In the genomic region with DNA sequence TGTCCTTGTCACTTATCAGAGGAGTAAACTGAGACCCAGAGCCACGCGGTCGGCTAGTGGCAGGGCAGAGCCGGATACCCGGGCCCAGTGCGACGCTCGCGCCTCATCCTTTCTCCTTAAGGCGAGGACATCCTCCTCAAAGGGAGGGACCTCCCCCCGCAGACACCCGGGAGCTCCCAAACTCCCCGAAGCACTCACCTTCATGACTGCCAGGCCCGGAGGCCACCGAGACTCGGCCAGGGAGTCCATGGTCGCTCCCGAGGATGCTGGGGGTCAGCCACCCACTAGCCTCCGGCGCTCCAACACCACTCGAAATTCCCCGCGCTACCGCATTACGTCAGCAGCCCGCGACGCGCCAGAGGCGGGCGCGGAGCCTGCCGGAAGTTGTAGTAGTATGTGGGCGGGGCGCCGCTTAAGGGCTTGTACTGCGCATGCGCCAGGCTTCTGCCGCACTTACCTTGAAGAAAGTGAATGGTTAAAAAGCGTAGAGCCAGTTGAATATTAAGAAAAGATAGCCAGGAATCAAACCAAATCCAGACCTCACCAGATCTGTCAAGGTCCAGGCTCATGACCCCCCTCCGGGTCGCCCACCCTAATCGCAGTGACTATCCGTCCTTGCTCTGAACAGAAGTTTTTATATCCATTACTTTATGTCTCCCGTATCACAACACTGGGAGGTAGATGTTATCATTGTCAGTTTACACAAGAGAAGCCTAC, we compare ENCODE assay signal across 8 cellular contexts. TPM values are rescaled to one million over a fixed set of nuclear protein-coding genes. Genes with fewer than 3 reads are reported as not detected.
DNase-seq lines count a peak whose midpoint lies in the region; ATAC-seq and TF ChIP-seq lines count a peak whose summit lies in the region.

A gene with protein sequence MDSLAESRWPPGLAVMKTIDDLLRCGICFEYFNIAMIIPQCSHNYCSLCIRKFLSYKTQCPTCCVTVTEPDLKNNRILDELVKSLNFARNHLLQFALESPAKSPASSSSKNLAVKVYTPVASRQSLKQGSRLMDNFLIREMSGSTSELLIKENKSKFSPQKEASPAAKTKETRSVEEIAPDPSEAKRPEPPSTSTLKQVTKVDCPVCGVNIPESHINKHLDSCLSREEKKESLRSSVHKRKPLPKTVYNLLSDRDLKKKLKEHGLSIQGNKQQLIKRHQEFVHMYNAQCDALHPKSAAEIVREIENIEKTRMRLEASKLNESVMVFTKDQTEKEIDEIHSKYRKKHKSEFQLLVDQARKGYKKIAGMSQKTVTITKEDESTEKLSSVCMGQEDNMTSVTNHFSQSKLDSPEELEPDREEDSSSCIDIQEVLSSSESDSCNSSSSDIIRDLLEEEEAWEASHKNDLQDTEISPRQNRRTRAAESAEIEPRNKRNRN (minus strand): TSS at position 336 of the 717 bp plus-strand sequence. CDS start 87 bp downstream, at position 249.

- peaks cover 0 to 8% (median 5%) of the 10 kb centered on the region in 3 donors for H3K36me3 Mint-ChIP-seq in immature natural killer cell

- peaks cover 20 to 33% of the 10 kb centered on the region in 2 donors for H3K4me1 Mint-ChIP-seq in immature natural killer cell

- H3K4me3 ChIP-seq in WI38 (ENCODE audit: low read depth, low read length) (peak within 1 kb of the TSS; percentile 86), cardiac fibroblast (replicated peaks in 1 of 2; ENCODE audit: low read depth in 2 of 2, low read length in 2 of 2) (peak within 1 kb of the TSS; percentile 78 to 86)

- H3K27me3 Mint-ChIP-seq in immature natural killer cell (ENCODE audit: low read depth in 3 of 3), result peaks cover 8 to 17% (median 11%) of the 10 kb centered on the region in 3 donors

- H3K9me3 Mint-ChIP-seq in immature natural killer cell, result no peaks in the 10 kb centered on the region

- DNase-seq in AG08395 (ENCODE audit: low spot score) (peak; percentile 96), NCI-H226 (peak; percentile 88), cardiac fibroblast (ENCODE audit: low read depth in 2 of 2) (peak; percentile 91 to 92), immature natural killer cell (peak; percentile 92 to 93 (median 92)), smooth muscle cell of the brain vasculature (ENCODE audit: low read depth, low spot score) (peak; percentile 73)

- H3K4me3 Mint-ChIP-seq in immature natural killer cell, result peak within 1 kb of the TSS; percentile 94 to 98 (median 97)

- peak within 1 kb of the TSS; percentile 96 to 99 (median 98) for H3K27ac Mint-ChIP-seq in immature natural killer cell

- ATAC-seq in GM18909 (IDR thresholded peaks at IDR 0.05; ENCODE audit: poor library complexity, unreplicated experiment) (peak; percentile 95), HG03159 (IDR thresholded peaks at IDR 0.05; ENCODE audit: unreplicated experiment) (peak; percentile 94)

- TF ChIP-seq CTCF in WI38 (IDR thresholded peaks at IDR 0.05; ENCODE audit: low read depth, low read length) (no peak), cardiac fibroblast (IDR thresholded peaks at IDR 0.05; ENCODE audit: low read depth, low read length) (no peak)

RNA-seq across cellular contexts. Expression of the gene that starts here (rescaled TPM):
- 10 to 100 TPM; 13.5 to 13.9 (median 13.8) TPM for polyA plus RNA-seq in immature natural killer cell

Comparison
In these comparisons a context has a peak if more than half of its experiments do, and no peak if none do; other contexts are left out.
1. Peak in every context shown above with its lines: DNase-seq, ATAC-seq and H3K4me3 ChIP-seq.